35 cellular contexts compared by ENCODE assay signal in the genomic region with DNA sequence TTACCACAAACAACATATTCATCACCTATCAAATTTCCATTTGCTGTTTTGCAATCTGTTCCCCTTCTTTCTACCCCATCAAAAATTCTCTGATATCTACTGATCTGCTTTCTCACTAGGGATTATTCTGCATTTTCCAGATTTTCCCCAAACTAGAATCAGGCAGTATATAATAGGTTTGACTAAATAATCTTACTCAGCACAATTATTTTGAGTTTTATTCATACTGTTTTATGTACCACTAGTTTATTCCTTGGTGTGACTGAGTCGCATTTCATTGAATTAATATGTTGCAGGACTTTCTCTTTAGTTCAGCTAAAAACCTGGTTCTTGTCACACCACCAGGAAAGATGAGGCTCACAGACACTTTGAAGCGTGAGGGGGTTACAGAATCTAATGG.
"Had no signal": no experiment of that assay in that cellular context is flagged by ENCODE, and none has a peak within 500 bp of the region (broad histone marks: within the 10 kb centered on the region; RNA-seq: fewer than 3 reads in every experiment).

No MANE protein-coding gene starts in this region.

- H3K4me3 ChIP-seq: ascending aorta, cardiac muscle cell had no signal

- FAIRE-seq: bronchial epithelial cell, TTC549 had no signal

- H3K36me3 ChIP-seq: ascending aorta, cardiac muscle cell had no signal

- H3K27ac Mint-ChIP-seq: activated B cell treated with CpG ODN at 0.5 μM for 24 hours; activated CD4-positive, alpha-beta memory T cell treated with anti-CD3 and anti-CD28 coated beads, Interleukin-2, amount 10 ng/mL, durations not matched to agents 7 days and 5 days; activated CD4-positive, alpha-beta T cell treated with anti-CD3 and anti-CD28 coated beads, Interleukin-2, amount 10 ng/mL, durations not matched to agents 7 days and 5 days; activated CD8-positive, alpha-beta memory T cell treated with anti-CD3 and anti-CD28 coated beads, Interleukin-2, amount 10 ng/mL, durations not matched to agents 7 days and 5 days; activated CD8-positive, alpha-beta T cell treated with anti-CD3 and anti-CD28 coated beads, Interleukin-2, amount 10 ng/mL, durations not matched to agents 7 days and 5 days; activated naive CD4-positive, alpha-beta T cell treated with anti-CD3 and anti-CD28 coated beads, Interleukin-2, amount 10 ng/mL, durations not matched to agents 7 days and 5 days; activated naive CD4-positive, alpha-beta T cell treated with anti-CD3 and anti-CD28 coated beads, Interleukin-2, amount 50 U/mL, for 24 hours; activated naive CD8-positive, alpha-beta T cell; activated naive CD8-positive, alpha-beta T cell treated with anti-CD3 and anti-CD28 coated beads, Interleukin-2, amount 10 ng/mL, durations not matched to agents 7 days and 5 days; activated naive CD8-positive, alpha-beta T cell treated with anti-CD3 and anti-CD28 coated beads, Interleukin-2, amount 50 U/mL, for 24 hours; activated T-cell treated with anti-CD3 and anti-CD28 coated beads, Interleukin-2, amount 50 U/mL, for 24 hours; activated T-helper 2 cell treated with anti-CD3 and anti-CD28 coated beads, Interferon-gamma antibody, Interleukin-2, Interleukin-4, amounts not matched to agents 10 μg/mL and 5 μg/mL and 100 μg/mL, durations not matched to agents 14 hours and 24 hours and 36 hours; brain; T-helper 2 cell treated with Interferon-gamma antibody and Interleukin-4, amounts not matched to agents 5 μg/mL and 100 μg/mL, for 36 hours had no signal

- H3K27ac ChIP-seq: ascending aorta, cardiac muscle cell, VCaP had no signal

- H3K27me3 ChIP-seq: ascending aorta, cardiac muscle cell had no signal

- ATAC-seq: activated CD8-positive, alpha-beta memory T cell treated with anti-CD3 and anti-CD28 coated beads, Interleukin-2, amount 10 ng/mL, durations not matched to agents 7 days and 5 days; activated CD8-positive, alpha-beta T cell treated with anti-CD3 and anti-CD28 coated beads, Interleukin-2, amount 10 ng/mL, durations not matched to agents 7 days and 5 days; activated naive CD8-positive, alpha-beta T cell treated with anti-CD3 and anti-CD28 coated beads, Interleukin-2, amount 50 U/mL, for 24 hours had no signal

- H3K4me1 Mint-ChIP-seq: activated B cell treated with CpG ODN at 0.5 μM for 24 hours; activated CD4-positive, alpha-beta memory T cell treated with anti-CD3 and anti-CD28 coated beads, Interleukin-2, amount 10 ng/mL, durations not matched to agents 7 days and 5 days; activated CD4-positive, alpha-beta T cell treated with anti-CD3 and anti-CD28 coated beads, Interleukin-2, amount 10 ng/mL, durations not matched to agents 7 days and 5 days; activated CD8-positive, alpha-beta memory T cell treated with anti-CD3 and anti-CD28 coated beads, Interleukin-2, amount 10 ng/mL, durations not matched to agents 7 days and 5 days; activated naive CD4-positive, alpha-beta T cell treated with anti-CD3 and anti-CD28 coated beads, Interleukin-2, amount 10 ng/mL, durations not matched to agents 7 days and 5 days; activated naive CD4-positive, alpha-beta T cell treated with anti-CD3 and anti-CD28 coated beads, Interleukin-2, amount 50 U/mL, for 24 hours; activated naive CD8-positive, alpha-beta T cell treated with anti-CD3 and anti-CD28 coated beads, Interleukin-2, amount 10 ng/mL, durations not matched to agents 7 days and 5 days; activated naive CD8-positive, alpha-beta T cell treated with anti-CD3 and anti-CD28 coated beads, Interleukin-2, amount 50 U/mL, for 24 hours; brain; central memory CD8-positive, alpha-beta T cell had no signal

- H3K27me3 Mint-ChIP-seq: activated B cell treated with CpG ODN at 0.5 μM for 24 hours; activated CD4-positive, alpha-beta memory T cell treated with anti-CD3 and anti-CD28 coated beads, Interleukin-2, amount 10 ng/mL, durations not matched to agents 7 days and 5 days; activated CD4-positive, alpha-beta T cell treated with anti-CD3 and anti-CD28 coated beads, Interleukin-2, amount 10 ng/mL, durations not matched to agents 7 days and 5 days; activated CD8-positive, alpha-beta memory T cell treated with anti-CD3 and anti-CD28 coated beads, Interleukin-2, amount 10 ng/mL, durations not matched to agents 7 days and 5 days; activated naive CD4-positive, alpha-beta T cell treated with anti-CD3 and anti-CD28 coated beads, Interleukin-2, amount 10 ng/mL, durations not matched to agents 7 days and 5 days; activated naive CD4-positive, alpha-beta T cell treated with anti-CD3 and anti-CD28 coated beads, Interleukin-2, amount 50 U/mL, for 24 hours; activated naive CD8-positive, alpha-beta T cell; activated naive CD8-positive, alpha-beta T cell treated with anti-CD3 and anti-CD28 coated beads, Interleukin-2, amount 10 ng/mL, durations not matched to agents 7 days and 5 days; activated naive CD8-positive, alpha-beta T cell treated with anti-CD3 and anti-CD28 coated beads, Interleukin-2, amount 50 U/mL, for 24 hours; activated T-cell treated with anti-CD3 and anti-CD28 coated beads, Interleukin-2, amount 50 U/mL, for 24 hours; brain; central memory CD8-positive, alpha-beta T cell had no signal

- DNase-seq: activated B cell treated with CpG ODN at 0.5 μM for 24 hours; activated CD4-positive, alpha-beta memory T cell treated with anti-CD3 and anti-CD28 coated beads, Interleukin-2, amount 10 ng/mL, durations not matched to agents 7 days and 5 days; activated CD4-positive, alpha-beta T cell treated with anti-CD3 and anti-CD28 coated beads for 48 hours; activated CD4-positive, alpha-beta T cell treated with anti-CD3 and anti-CD28 coated beads, Interleukin-2, amount 10 ng/mL, durations not matched to agents 7 days and 5 days; activated CD4-positive, alpha-beta T cell treated with anti-CD3 and anti-CD28 coated beads, Interleukin-2, amount 50 U/mL, for 48 hours; activated CD4-positive, CD25-positive, alpha-beta regulatory T cell treated with anti-CD3 and anti-CD28 coated beads, Interleukin-2, amount 50 U/mL, for 72 hours; activated CD8-positive, alpha-beta memory T cell treated with anti-CD3 and anti-CD28 coated beads for 24 hours; activated CD8-positive, alpha-beta memory T cell treated with anti-CD3 and anti-CD28 coated beads, Interleukin-2, amount 10 ng/mL, durations not matched to agents 7 days and 5 days; activated CD8-positive, alpha-beta memory T cell treated with anti-CD3 and anti-CD28 coated beads, Interleukin-2, amount 50 U/mL, for 48 hours; activated CD8-positive, alpha-beta T cell treated with anti-CD3 and anti-CD28 coated beads, Interleukin-2, amount 10 ng/mL, durations not matched to agents 7 days and 5 days; activated effector memory CD4-positive, alpha-beta T cell treated with Interleukin-2 at 50 U/mL for 16 hours; activated gamma-delta T cell; activated naive CD4-positive, alpha-beta T cell treated with anti-CD3 and anti-CD28 coated beads, Interleukin-2, amount 10 ng/mL, durations not matched to agents 7 days and 5 days; activated naive CD4-positive, alpha-beta T cell treated with Interleukin-2 at 50 U/mL for 16 hours; activated naive CD8-positive, alpha-beta T cell treated with anti-CD3 and anti-CD28 coated beads, Interleukin-2, amount 10 ng/mL, durations not matched to agents 7 days and 5 days; activated naive CD8-positive, alpha-beta T cell treated with anti-CD3 and anti-CD28 coated beads, Interleukin-2, amount 50 U/mL, for 24 hours; activated T-cell treated with anti-CD3 and anti-CD28 coated beads, Interleukin-2, amount 50 U/mL, for 24 hours; activated T-cell treated with anti-CD3 and anti-CD28 coated beads, Interleukin-2, amount 50 U/mL, for 48 hours; amygdala; anterior cingulate cortex; caudate nucleus; cerebellar nuclear complex; T-helper 2 cell; T-helper 9 cell had no signal

- H3K4me1 ChIP-seq: ascending aorta had no signal

- H3K36me3 Mint-ChIP-seq: activated CD8-positive, alpha-beta memory T cell treated with anti-CD3 and anti-CD28 coated beads, Interleukin-2, amount 10 ng/mL, durations not matched to agents 7 days and 5 days; activated naive CD4-positive, alpha-beta T cell treated with anti-CD3 and anti-CD28 coated beads, Interleukin-2, amount 10 ng/mL, durations not matched to agents 7 days and 5 days; activated naive CD4-positive, alpha-beta T cell treated with anti-CD3 and anti-CD28 coated beads, Interleukin-2, amount 50 U/mL, for 24 hours; activated naive CD8-positive, alpha-beta T cell; activated naive CD8-positive, alpha-beta T cell treated with anti-CD3 and anti-CD28 coated beads, Interleukin-2, amount 10 ng/mL, durations not matched to agents 7 days and 5 days had no signal

- H3K4me3 Mint-ChIP-seq: activated B cell treated with CpG ODN at 0.5 μM for 24 hours; activated CD4-positive, alpha-beta memory T cell treated with anti-CD3 and anti-CD28 coated beads, Interleukin-2, amount 10 ng/mL, durations not matched to agents 7 days and 5 days; activated CD4-positive, alpha-beta T cell treated with anti-CD3 and anti-CD28 coated beads, Interleukin-2, amount 10 ng/mL, durations not matched to agents 7 days and 5 days; activated CD8-positive, alpha-beta memory T cell treated with anti-CD3 and anti-CD28 coated beads, Interleukin-2, amount 10 ng/mL, durations not matched to agents 7 days and 5 days; activated CD8-positive, alpha-beta T cell treated with anti-CD3 and anti-CD28 coated beads, Interleukin-2, amount 10 ng/mL, durations not matched to agents 7 days and 5 days; activated naive CD4-positive, alpha-beta T cell treated with anti-CD3 and anti-CD28 coated beads, Interleukin-2, amount 10 ng/mL, durations not matched to agents 7 days and 5 days; activated naive CD4-positive, alpha-beta T cell treated with anti-CD3 and anti-CD28 coated beads, Interleukin-2, amount 50 U/mL, for 24 hours; activated naive CD8-positive, alpha-beta T cell; activated naive CD8-positive, alpha-beta T cell treated with anti-CD3 and anti-CD28 coated beads, Interleukin-2, amount 10 ng/mL, durations not matched to agents 7 days and 5 days; activated naive CD8-positive, alpha-beta T cell treated with anti-CD3 and anti-CD28 coated beads, Interleukin-2, amount 50 U/mL, for 24 hours; activated T-cell treated with anti-CD3 and anti-CD28 coated beads, Interleukin-2, amount 50 U/mL, for 24 hours; brain; central memory CD8-positive, alpha-beta T cell; T-helper 2 cell treated with Interferon-gamma antibody and Interleukin-4, amounts not matched to agents 5 μg/mL and 100 μg/mL, for 36 hours had no signal
